Comparison of ENCODE assay signal across 8 cellular contexts in genomic region chr2:160493227-160494028, GRCh38. TPM values are rescaled to one million over a fixed set of nuclear protein-coding genes. Genes with fewer than 3 reads are reported as not detected.
DNase-seq lines count a peak whose midpoint lies in the region; ATAC-seq and TF ChIP-seq lines count a peak whose summit lies in the region.

RBMS1 (minus strand) TSS chr2:160493807; CDS start chr2:160493363, 444 bp downstream.

- intact Hi-C loops in tibial artery (cut with DNase I; ENCODE audit: low total_unique reads) = no loop called here

- TF ChIP-seq CTCF in osteoblast (IDR thresholded peaks at IDR 0.05; ENCODE audit: extremely low read depth, low read depth, low read length) (no peak), tibial artery (IDR thresholded peaks at IDR 0.05) (no peak)

- H3K9me3 ChIP-seq in SJSA1 (replicated peaks) (no peaks in the 10 kb centered on the region), osteoblast (ENCODE audit: low read depth, low read length) (no peaks in the 10 kb centered on the region), tibial artery (no peaks in the 10 kb centered on the region)

- peaks cover 11% of the 10 kb centered on the region for H3K36me3 Mint-ChIP-seq in activated naive CD4-positive, alpha-beta T cell treated with anti-CD3 and anti-CD28 coated beads, Interleukin-2, amount 10 ng/mL, durations not matched to agents 7 days and 5 days

- peak within 1 kb of the TSS; percentile 83 for H2AFZ ChIP-seq in osteoblast (ENCODE audit: low read length)

- H3K27ac Mint-ChIP-seq in activated naive CD4-positive, alpha-beta T cell treated with anti-CD3 and anti-CD28 coated beads, Interleukin-2, amount 10 ng/mL, durations not matched to agents 7 days and 5 days = peak within 1 kb of the TSS; percentile 97

- ATAC-seq in HG03354 (IDR thresholded peaks at IDR 0.05; ENCODE audit: poor library complexity, severe bottlenecking, unreplicated experiment) = peak; percentile 45
- no peak for ATAC-seq in HG03135 (IDR thresholded peaks at IDR 0.05; ENCODE audit: unreplicated experiment)

- H4K20me1 ChIP-seq in osteoblast (ENCODE audit: insufficient read depth, low read length) = no peaks in the 10 kb centered on the region

- DNase-seq in COLO829 (ENCODE audit: low spot score) (peak; percentile 42), SJSA1 (ENCODE audit: low read depth in 1 of 2, low spot score in 2 of 2) (peak; percentile 50 to 67), germinal center (ENCODE audit: low spot score) (peak; percentile 19), osteoblast (ENCODE audit: insufficient read length, low spot score, missing footprints) (peak; percentile 85), tibial artery (peak; percentile 38 to 76)
- peak; percentile 70 for DNase-seq in activated naive CD4-positive, alpha-beta T cell treated with anti-CD3 and anti-CD28 coated beads, Interleukin-2, amount 10 ng/mL, durations not matched to agents 7 days and 5 days

- H3K27me3 ChIP-seq in SJSA1 (replicated peaks) (no peaks in the 10 kb centered on the region), osteoblast (ENCODE audit: insufficient read depth, low read length) (no peaks in the 10 kb centered on the region), tibial artery (no peaks in the 10 kb centered on the region)

- peaks cover 50% of the 10 kb centered on the region for H3K79me2 ChIP-seq in osteoblast (ENCODE audit: insufficient read depth, low read length)

- H3K4me3 ChIP-seq in SJSA1 (peak within 1 kb of the TSS; percentile 85), osteoblast (ENCODE audit: insufficient read depth, low read length) (peak within 1 kb of the TSS; percentile 90), tibial artery (peak within 1 kb of the TSS; percentile 82 to 99)

- no peaks in the 10 kb centered on the region for H3K9me3 Mint-ChIP-seq in activated naive CD4-positive, alpha-beta T cell treated with anti-CD3 and anti-CD28 coated beads, Interleukin-2, amount 10 ng/mL, durations not matched to agents 7 days and 5 days

- H3K27ac ChIP-seq in SJSA1 (peak within 1 kb of the TSS; percentile 97), osteoblast (ENCODE audit: low read depth, low read length) (peak within 1 kb of the TSS; percentile 92), tibial artery (peak within 1 kb of the TSS; percentile 97)

- peak within 1 kb of the TSS; percentile 94 for H3K4me2 ChIP-seq in osteoblast (ENCODE audit: insufficient read depth, low read length)

- H3K4me3 Mint-ChIP-seq in activated naive CD4-positive, alpha-beta T cell treated with anti-CD3 and anti-CD28 coated beads, Interleukin-2, amount 10 ng/mL, durations not matched to agents 7 days and 5 days = peak within 1 kb of the TSS; percentile 99

- H3K36me3 ChIP-seq in SJSA1 (peaks cover 22% of the 10 kb centered on the region), osteoblast (ENCODE audit: insufficient read depth, low read length) (no peaks in the 10 kb centered on the region), tibial artery (no peaks in the 10 kb centered on the region)

- peaks cover 37% of the 10 kb centered on the region for H3K4me1 Mint-ChIP-seq in activated naive CD4-positive, alpha-beta T cell treated with anti-CD3 and anti-CD28 coated beads, Interleukin-2, amount 10 ng/mL, durations not matched to agents 7 days and 5 days

- H3K27me3 Mint-ChIP-seq in activated naive CD4-positive, alpha-beta T cell treated with anti-CD3 and anti-CD28 coated beads, Interleukin-2, amount 10 ng/mL, durations not matched to agents 7 days and 5 days = peaks cover 23% of the 10 kb centered on the region

- H3K4me1 ChIP-seq in SJSA1 (replicated peaks) = peaks cover 30% of the 10 kb centered on the region
- H3K4me1 ChIP-seq in osteoblast (ENCODE audit: insufficient read depth, low read length) = peaks cover 27% of the 10 kb centered on the region
- H3K4me1 ChIP-seq in tibial artery = peaks cover 0 to 41% (median 8%) of the 10 kb centered on the region in 4 donors

- CTCF ChIA-PET in activated naive CD4-positive, alpha-beta T cell treated with anti-CD3 and anti-CD28 coated beads, Interleukin-2, amount 10 ng/mL, durations not matched to agents 7 days and 5 days (lab: Charles Lee) = no interaction called here

RNA-seq across cellular contexts. Expression of gene RBMS1, which starts in this region (rescaled TPM):
- 79.2 and 111 TPM in 2 replicates for total RNA-seq in SJSA1 (2014; rRNA removed; shearing (Covaris generic))
- 102 and 111 TPM in 2 replicates for total RNA-seq in osteoblast

Comparison
In these comparisons a context has a peak if more than half of its experiments do, and no peak if none do; other contexts are left out.
1. DNase-seq: peak in every context shown above with its lines; median percentile 85 in osteoblast; 70 in activated naive CD4-positive, alpha-beta T cell treated with anti-CD3 and anti-CD28 coated beads, Interleukin-2, amount 10 ng/mL, durations not matched to agents 7 days and 5 days; 58 in SJSA1; 57 in tibial artery; 42 in COLO829; 19 in germinal center.